ENCODE assay signal across 8 cellular contexts in the genomic region with DNA sequence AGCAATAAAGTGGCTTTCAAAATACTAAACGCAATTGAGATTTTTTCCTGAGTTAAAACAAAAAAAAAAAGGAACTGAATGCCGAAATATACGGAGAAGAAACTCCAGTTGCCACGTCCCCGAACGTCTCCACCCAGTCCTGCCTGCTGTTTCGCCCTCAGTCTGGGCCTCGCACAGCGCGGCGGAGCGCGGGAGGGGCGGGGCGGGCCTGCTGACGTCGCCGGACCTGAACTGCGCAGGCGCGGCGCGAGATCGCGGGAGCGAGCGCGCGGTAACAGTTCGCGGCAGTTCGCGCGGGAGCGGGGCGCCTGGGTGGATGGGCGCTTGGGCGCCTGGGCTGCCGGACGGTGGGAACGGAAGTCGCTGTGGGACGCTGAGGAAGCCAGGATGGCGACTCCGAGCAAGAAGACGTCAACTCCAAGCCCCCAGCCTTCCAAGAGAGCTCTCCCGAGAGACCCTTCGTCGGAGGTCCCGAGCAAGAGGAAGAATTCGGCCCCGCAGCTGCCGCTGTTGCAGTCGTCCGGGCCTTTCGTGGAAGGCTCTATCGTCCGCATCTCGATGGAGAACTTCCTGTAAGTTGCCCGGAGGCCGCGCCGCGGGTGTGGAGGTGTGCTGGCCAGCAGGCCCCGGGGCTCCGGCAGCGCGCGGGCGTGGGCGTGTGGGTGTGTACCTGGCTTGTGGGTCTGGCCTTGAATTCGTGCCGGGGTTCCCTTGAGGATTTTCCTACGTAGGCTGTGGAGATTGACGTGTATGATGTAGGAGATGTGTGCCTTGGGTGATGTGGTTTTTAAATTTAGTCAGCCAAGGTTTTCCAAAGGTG. TPM values are rescaled to one million over a fixed set of nuclear protein-coding genes. Genes with fewer than 3 reads are reported as not detected.
DNase-seq lines count a peak whose midpoint lies in the region; ATAC-seq and TF ChIP-seq lines count a peak whose summit lies in the region.

Gene SMC5 (plus strand): TSS at position 287 of the 820 bp plus-strand sequence. CDS start 101 bp downstream, at position 388.

- TF ChIP-seq CTCF in gastroesophageal sphincter (IDR thresholded peaks at IDR 0.05) = no peak
- TF ChIP-seq CTCF in neutrophil (IDR thresholded peaks at IDR 0.05) = peak; percentile 25
- TF ChIP-seq CTCF in subcutaneous adipose tissue (IDR thresholded peaks at IDR 0.05; ENCODE audit: low read depth) = no peak

- H3K9me3 Mint-ChIP-seq in activated naive CD4-positive, alpha-beta T cell treated with anti-CD3 and anti-CD28 coated beads, Interleukin-2, amount 10 ng/mL, durations not matched to agents 7 days and 5 days = no peaks in the 10 kb centered on the region

- H3K27ac ChIP-seq in SK-N-MC (peak within 1 kb of the TSS; percentile 88), gastroesophageal sphincter (peak within 1 kb of the TSS; percentile 95 to 98 (median 96)), neutrophil (peak within 1 kb of the TSS; percentile 84)

- no peaks in the 10 kb centered on the region for H3K27me3 ChIP-seq in gastroesophageal sphincter
- H3K27me3 ChIP-seq in neutrophil = no peaks in the 10 kb centered on the region

- H3K9me3 ChIP-seq in SK-N-MC (ENCODE audit: low read depth, low read length) = no peaks in the 10 kb centered on the region
- no peaks in the 10 kb centered on the region for H3K9me3 ChIP-seq in gastroesophageal sphincter
- H3K9me3 ChIP-seq in neutrophil = no peaks in the 10 kb centered on the region

- peaks cover 53% of the 10 kb centered on the region for H3K4me1 Mint-ChIP-seq in activated naive CD4-positive, alpha-beta T cell treated with anti-CD3 and anti-CD28 coated beads, Interleukin-2, amount 10 ng/mL, durations not matched to agents 7 days and 5 days

- CTCF ChIA-PET in activated naive CD4-positive, alpha-beta T cell treated with anti-CD3 and anti-CD28 coated beads, Interleukin-2, amount 10 ng/mL, durations not matched to agents 7 days and 5 days (lab: Charles Lee) = no interaction called here

- WGBS in gastroesophageal sphincter (ENCODE audit: low coverage in 1 of 2), 2 donors = 0 to 3% methylated on average over 6 to 19 of the region's 75 CpGs

- peak within 1 kb of the TSS; percentile 91 for H3K27ac Mint-ChIP-seq in activated naive CD4-positive, alpha-beta T cell treated with anti-CD3 and anti-CD28 coated beads, Interleukin-2, amount 10 ng/mL, durations not matched to agents 7 days and 5 days

- H3K4me1 ChIP-seq in gastroesophageal sphincter (peaks cover 11 to 76% (median 30%) of the 10 kb centered on the region in 3 donors), neutrophil (ENCODE audit: control insufficient read depth in 1 of 2, insufficient read depth in 1 of 2, low read depth in 1 of 2, low read length in 1 of 2) (peaks cover 16 to 17% of the 10 kb centered on the region in 2 experiments)

- H3K36me3 Mint-ChIP-seq in activated naive CD4-positive, alpha-beta T cell treated with anti-CD3 and anti-CD28 coated beads, Interleukin-2, amount 10 ng/mL, durations not matched to agents 7 days and 5 days = peaks cover 35% of the 10 kb centered on the region

- TF ChIP-seq EP300 in gastroesophageal sphincter (IDR thresholded peaks at IDR 0.05) = no peak

- ATAC-seq in HG02588 (IDR thresholded peaks at IDR 0.05; ENCODE audit: unreplicated experiment) = peak; percentile 80
- ATAC-seq in gastroesophageal sphincter = peak; percentile 97

- H3K4me3 ChIP-seq in GM08714 (ENCODE audit: low read length) (peak within 1 kb of the TSS; percentile 99), SK-N-MC (peak within 1 kb of the TSS; percentile 98), gastroesophageal sphincter (peak within 1 kb of the TSS; percentile 86 to 97), neutrophil (ENCODE audit: low read depth in 1 of 2, low read length in 1 of 2) (peak within 1 kb of the TSS; percentile 69 to 81)

- H3K9ac ChIP-seq in SK-N-MC (ENCODE audit: insufficient read length) = peak within 1 kb of the TSS; percentile 98

- DNase-seq in NCI-H1048 (lab: John Stamatoyannopoulos, UW) (peak; percentile 82), SK-N-MC (ENCODE audit: low read depth, low spot score) (no peak)
- DNase-seq in activated naive CD4-positive, alpha-beta T cell treated with anti-CD3 and anti-CD28 coated beads, Interleukin-2, amount 10 ng/mL, durations not matched to agents 7 days and 5 days = peak; percentile 89

- H3K36me3 ChIP-seq in SK-N-MC (ENCODE audit: insufficient read depth, low read length) (peaks cover 34% of the 10 kb centered on the region), gastroesophageal sphincter (no peaks in the 10 kb centered on the region), neutrophil (no peaks in the 10 kb centered on the region)

- peak; percentile 97 to 98 for TF ChIP-seq POLR2A in gastroesophageal sphincter (IDR thresholded peaks at IDR 0.05)

- H3K27me3 Mint-ChIP-seq in activated naive CD4-positive, alpha-beta T cell treated with anti-CD3 and anti-CD28 coated beads, Interleukin-2, amount 10 ng/mL, durations not matched to agents 7 days and 5 days = no peaks in the 10 kb centered on the region

- peak within 1 kb of the TSS; percentile 90 for H3K4me3 Mint-ChIP-seq in activated naive CD4-positive, alpha-beta T cell treated with anti-CD3 and anti-CD28 coated beads, Interleukin-2, amount 10 ng/mL, durations not matched to agents 7 days and 5 days

RNA-seq across cellular contexts. Expression of gene SMC5, which starts in this region (rescaled TPM):
- total RNA-seq in gastroesophageal sphincter = 10 to 100 TPM; 23.4 to 74.4 (median 39.7) TPM
- total RNA-seq in subcutaneous adipose tissue = 10 to 100 TPM; 26.2 to 47.4 (median 31.3) TPM
